8 cellular contexts compared by ENCODE assay signal in genomic region chr19:13718733-13719132, GRCh38. TPM values are rescaled to one million over a fixed set of nuclear protein-coding genes. Genes with fewer than 3 reads are reported as not detected.
A peak's percentile ranks its signal among the peaks of the same experiment; 100 is the strongest.
DNase-seq lines count a peak whose midpoint lies in the region; ATAC-seq and TF ChIP-seq lines count a peak whose summit lies in the region.

No MANE protein-coding gene starts in this region.

- no peak for ATAC-seq in HG02759 (IDR thresholded peaks at IDR 0.05; ENCODE audit: unreplicated experiment)
- ATAC-seq in HG03460 (IDR thresholded peaks at IDR 0.05; ENCODE audit: unreplicated experiment), result no peak
- no peak for ATAC-seq in GM18505 (IDR thresholded peaks at IDR 0.05; ENCODE audit: unreplicated experiment)

- no peak for TF ChIP-seq POLR2A in GM18505 (IDR thresholded peaks at IDR 0.05; ENCODE audit: borderline replicate concordance, extremely low read depth, insufficient read depth, insufficient read length)

- DNase-seq in HT-29 (ENCODE audit: low spot score), result peak; percentile 36
- DNase-seq in NCI-H774 (lab: John Stamatoyannopoulos, UW), result peak; percentile 73
- peak; percentile 46 for DNase-seq in cerebellum (ENCODE audit: low spot score)
- peak; percentile 88 for DNase-seq in myocyte (ENCODE audit: low read depth)
- DNase-seq in NAMALWA (ENCODE audit: low spot score), result no peak

RNA-seq across cellular contexts. Expression of gene MRI1, which starts 45.6 kb away (rescaled TPM):
- total RNA-seq in HT-29 (2014; rRNA removed; shearing (Covaris generic)), result 21.9 and 22.2 TPM in 2 replicates
- total RNA-seq in cerebellum (22.1 TPM), myocyte (36.0 and 37.2 TPM in 2 replicates)
- polyA plus RNA-seq in myocyte (2012), result 23.3 TPM

RNA-seq across cellular contexts. Expression of gene C19orf53, which starts 55.5 kb away (rescaled TPM):
- total RNA-seq in HT-29 (2014; rRNA removed; shearing (Covaris generic)), result 115 and 182 TPM in 2 replicates
- total RNA-seq in cerebellum, result 15.5 TPM
- total RNA-seq in myocyte, result 147 and 150 TPM in 2 replicates
- polyA plus RNA-seq in myocyte (2012), result 256 TPM
